ENCODE assay signal across 23 cellular contexts in the genomic region with DNA sequence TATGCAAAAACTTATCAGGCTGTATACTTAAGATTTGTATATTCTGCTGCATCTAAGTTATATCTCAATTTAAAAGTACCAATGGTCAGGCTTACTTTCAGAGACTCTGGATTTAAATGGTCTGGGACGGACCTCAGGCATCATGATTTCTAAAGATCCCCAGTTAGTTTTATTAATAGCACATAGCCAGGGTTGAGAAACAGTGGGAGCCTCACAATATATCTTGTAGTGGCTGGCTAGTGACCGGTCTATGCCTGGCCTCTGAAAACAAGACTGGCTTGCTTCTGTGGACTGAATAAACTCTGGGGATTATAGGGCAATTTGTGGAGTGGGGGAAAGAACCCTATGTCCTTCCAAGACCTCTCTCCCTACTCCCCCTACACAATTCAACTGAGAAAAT.
DNase-seq lines count a peak whose midpoint lies in the region; ATAC-seq, FAIRE-seq and TF ChIP-seq lines count a peak whose summit lies in the region.
"Had no signal": no experiment of that assay in that cellular context is flagged by ENCODE, and none has a peak within 500 bp of the region (broad histone marks: within the 10 kb centered on the region; RNA-seq: fewer than 3 reads in every experiment).

No MANE protein-coding gene starts in this region.

- H3K27me3 ChIP-seq in mammary epithelial cell (ENCODE audit: insufficient read depth, low read length): no peaks in the 10 kb centered on the region
- H3K27me3 ChIP-seq in breast epithelium: no peaks in the 10 kb centered on the region
- H3K27me3 ChIP-seq in H1 (replicated peaks in 1 of 4; ENCODE audit: control insufficient read depth in 3 of 4, extremely low read depth in 1 of 4, insufficient read depth in 3 of 4, low read length in 3 of 4): no peaks in the 10 kb centered on the region
- H3K27me3 ChIP-seq in osteoblast (ENCODE audit: insufficient read depth, low read length): no peaks in the 10 kb centered on the region
- H3K27me3 ChIP-seq: BE2C; BLaER1 treated with 17β-estradiol and CSF1 and Interleukin-3, amounts not matched to agents 10 nM and 100 nM had no signal

- H3K4ac ChIP-seq in H1 (replicated peaks; ENCODE audit: insufficient read length, low read depth, low read length): no peak overlapping the region

- H2BK20ac ChIP-seq in H1 (ENCODE audit: low read length): no peak overlapping the region

- H2BK120ac ChIP-seq in H1 (replicated peaks; ENCODE audit: low read depth, low read length): no peak overlapping the region

- TF ChIP-seq CTCF in mammary epithelial cell (conservative IDR thresholded peaks at IDR 0.05 in 1 of 2, IDR thresholded peaks at IDR 0.05 in 1 of 2; ENCODE audit: extremely low read depth in 1 of 2, insufficient read depth in 1 of 2, low read depth in 1 of 2, low read length in 2 of 2) (no peak), breast epithelium (IDR thresholded peaks at IDR 0.05) (no peak), H1 (IDR thresholded peaks at IDR 0.05; ENCODE audit: control extremely low read depth in 1 of 3, insufficient read depth in 1 of 3, low read depth in 1 of 3, low read length in 3 of 3) (no peak), osteoblast (IDR thresholded peaks at IDR 0.05; ENCODE audit: extremely low read depth, low read depth, low read length) (no peak)

- no peak overlapping the region for H4K5ac ChIP-seq in H1 (ENCODE audit: insufficient read length, low read depth, low read length)

- dilution Hi-C loops in mammary epithelial cell (cut with HindIII; ENCODE audit: low sequenced_read_pairs): no loop called here

- H3K79me1 ChIP-seq in H1 (ENCODE audit: low read depth, low read length): no peaks in the 10 kb centered on the region

- no peak for TF ChIP-seq EP300 in H1 (IDR thresholded peaks at IDR 0.05; ENCODE audit: borderline replicate concordance in 1 of 2, low read depth in 2 of 2, low read length in 2 of 2)

- H4K91ac ChIP-seq in H1 (replicated peaks; ENCODE audit: insufficient read length, low read length): no peak overlapping the region

- H4K20me1 ChIP-seq in mammary epithelial cell (ENCODE audit: insufficient read depth, low read length): no peaks in the 10 kb centered on the region
- no peaks in the 10 kb centered on the region for H4K20me1 ChIP-seq in H1 (replicated peaks in 1 of 2; ENCODE audit: control insufficient read depth in 1 of 2, insufficient read depth in 2 of 2, low read length in 2 of 2)
- H4K20me1 ChIP-seq in osteoblast (ENCODE audit: insufficient read depth, low read length): no peaks in the 10 kb centered on the region
- H4K20me1 ChIP-seq: BLaER1 treated with 17β-estradiol and CSF1 and Interleukin-3, amounts not matched to agents 10 nM and 100 nM had no signal

- no peak overlapping the region for H3K14ac ChIP-seq in H1 (ENCODE audit: insufficient read length)

- FAIRE-seq in H1 (lab: Jason Lieb, UNC): no peak
- FAIRE-seq: A204.1, D721Med, GM12891, GM18507 had no signal

- TF ChIP-seq POLR2A in breast epithelium (IDR thresholded peaks at IDR 0.05): no peak
- TF ChIP-seq POLR2A in H1 (IDR thresholded peaks at IDR 0.05; ENCODE audit: control extremely low read depth in 1 of 2, low read depth in 2 of 2, low read length in 2 of 2): no peak

- H3K23ac ChIP-seq in H1 (ENCODE audit: insufficient read length): no peak overlapping the region

- H3K9me3 ChIP-seq in mammary epithelial cell (replicated peaks; ENCODE audit: insufficient read depth, low read length): no peaks in the 10 kb centered on the region
- H3K9me3 ChIP-seq in breast epithelium: no peaks in the 10 kb centered on the region
- no peaks in the 10 kb centered on the region for H3K9me3 ChIP-seq in H1 (ENCODE audit: insufficient read depth in 2 of 2, low read depth in 1 of 2, low read length in 1 of 2)
- H3K9me3 ChIP-seq in osteoblast (ENCODE audit: low read depth, low read length): no peaks in the 10 kb centered on the region
- H3K9me3 ChIP-seq: BE2C; BLaER1 treated with 17β-estradiol and CSF1 and Interleukin-3, amounts not matched to agents 10 nM and 100 nM had no signal

- in situ Hi-C loops in mammary epithelial cell (cut with MboI; ENCODE audit: low sequenced_read_pairs in 2 of 2): no loop called here

- H4K8ac ChIP-seq in H1 (ENCODE audit: extremely low read depth, insufficient read depth, low read length): no peak overlapping the region

- no TSS peak for BruUV-seq in mammary epithelial cell (replicated peaks; lab: Mats Ljungman, UMichigan)

- H2BK5ac ChIP-seq in H1 (ENCODE audit: low read depth, low read length): no peak overlapping the region

- 0 out of 2 replicates have a peak overlapping the region, but pooled peaks have one; percentile 11 for H2BK15ac ChIP-seq in H1 (ENCODE audit: low read length)

- TF ChIP-seq RAD21 in H1 (IDR thresholded peaks at IDR 0.05 in 1 of 2, conservative IDR thresholded peaks at IDR 0.05 in 1 of 2; ENCODE audit: low read depth in 2 of 2, low read length in 2 of 2): no peak

- CTCF ChIA-PET in mammary epithelial cell (lab: Charles Lee; ENCODE audit: low non-redundant PET): no interaction called here
- CTCF ChIA-PET in H1 (lab: Charles Lee; ENCODE audit: partially characterized antibody): interaction anchor here (1.2 kb wide), 1 partner anchor 10 kb away, joined by 3 read pairs; no protein-coding TSS in a partner anchor

- no peak overlapping the region for H3K27ac ChIP-seq in mammary epithelial cell (ENCODE audit: insufficient read depth, low read depth, low read length)
- no peak overlapping the region for H3K27ac ChIP-seq in breast epithelium
- H3K27ac ChIP-seq in H1 (ENCODE audit: low read depth, low read length): no peak overlapping the region
- no peak overlapping the region for H3K27ac ChIP-seq in osteoblast (ENCODE audit: low read depth, low read length)
- H3K27ac ChIP-seq: 22Rv1; BLaER1 treated with 17β-estradiol and CSF1 and Interleukin-3, amounts not matched to agents 10 nM and 100 nM had no signal

- H3K23me2 ChIP-seq in H1 (ENCODE audit: low read depth, low read length): no peaks in the 10 kb centered on the region; the same call in 1 of the 2 replicates

- H3K9ac ChIP-seq in mammary epithelial cell (ENCODE audit: insufficient read depth, low read length) (no peak overlapping the region), H1 (replicated peaks in 1 of 4; ENCODE audit: extremely low read depth in 1 of 4, low read depth in 3 of 4, low read length in 3 of 4) (no peak overlapping the region)
- H3K9ac ChIP-seq: BLaER1 treated with 17β-estradiol and CSF1 and Interleukin-3, amounts not matched to agents 10 nM and 100 nM had no signal

- H3K4me2 ChIP-seq in mammary epithelial cell (ENCODE audit: insufficient read depth, low read depth, low read length) (no peak overlapping the region), H1 (ENCODE audit: insufficient read depth in 1 of 2, low read depth in 2 of 2, low read length in 2 of 2) (no peak overlapping the region), osteoblast (ENCODE audit: insufficient read depth, low read length) (no peak overlapping the region)

- H3K4me1 ChIP-seq in mammary epithelial cell (ENCODE audit: insufficient read depth, low read length): peaks cover 9% of the 10 kb centered on the region
- no peaks in the 10 kb centered on the region for H3K4me1 ChIP-seq in breast epithelium
- H3K4me1 ChIP-seq in H1 (replicated peaks in 1 of 4; ENCODE audit: control insufficient read depth in 3 of 4, insufficient read depth in 4 of 4, low read length in 3 of 4): peaks cover 0 to 15% (median 9%) of the 10 kb centered on the region in 4 experiments; a peak in 5 of 7 replicates
- peaks cover 7% of the 10 kb centered on the region for H3K4me1 ChIP-seq in osteoblast (ENCODE audit: insufficient read depth, low read length)
- H3K4me1 ChIP-seq: BE2C had no signal

- ATAC-seq in GM18909 (IDR thresholded peaks at IDR 0.05; ENCODE audit: poor library complexity, unreplicated experiment): no peak
- ATAC-seq in HG03460 (IDR thresholded peaks at IDR 0.05; ENCODE audit: unreplicated experiment): no peak
- ATAC-seq: HCT116 had no signal

- H3K18ac ChIP-seq in H1 (ENCODE audit: extremely low read depth, low read length): no peak overlapping the region

- H2BK12ac ChIP-seq in H1 (ENCODE audit: low read depth, low read length): no peak overlapping the region

- no peak overlapping the region for H3K4me3 ChIP-seq in mammary epithelial cell (replicated peaks in 1 of 3; ENCODE audit: insufficient read depth in 1 of 3, low read depth in 2 of 3, low read length in 3 of 3)
- no peak overlapping the region for H3K4me3 ChIP-seq in breast epithelium
- H3K4me3 ChIP-seq in H1 (ENCODE audit: extremely low read depth in 1 of 4, insufficient read depth in 2 of 4, low read depth in 3 of 4, low read length in 4 of 4): no peak overlapping the region
- H3K4me3 ChIP-seq in osteoblast (ENCODE audit: insufficient read depth, low read length): no peak overlapping the region
- H3K4me3 ChIP-seq: BLaER1 treated with 17β-estradiol and CSF1 and Interleukin-3, amounts not matched to agents 10 nM and 100 nM had no signal

- POLR2A ChIA-PET in H1 (lab: Charles Lee; ENCODE audit: partially characterized antibody): interaction anchor here (0.6 kb wide), 1 partner anchor 232 kb away, joined by 3 read pairs; no protein-coding TSS in a partner anchor

- no peak overlapping the region for H2AK5ac ChIP-seq in H1 (ENCODE audit: low read depth, low read length)

- no peaks in the 10 kb centered on the region for H3K79me2 ChIP-seq in mammary epithelial cell (ENCODE audit: insufficient read depth, low read length)
- no peaks in the 10 kb centered on the region for H3K79me2 ChIP-seq in H1 (ENCODE audit: control insufficient read depth in 1 of 2, insufficient read depth in 2 of 2, low read length in 2 of 2)
- H3K79me2 ChIP-seq in osteoblast (ENCODE audit: insufficient read depth, low read length): no peaks in the 10 kb centered on the region

- intact Hi-C loops in mammary epithelial cell (cut with micrococcal nuclease) (no loop called here), breast epithelium (cut with DNase I; ENCODE audit: low total_unique reads) (no loop called here)

- H3K36me3 ChIP-seq in mammary epithelial cell (ENCODE audit: insufficient read depth, low read length) (no peaks in the 10 kb centered on the region), breast epithelium (no peaks in the 10 kb centered on the region), H1 (ENCODE audit: control insufficient read depth in 2 of 4, insufficient read depth in 4 of 4, low read length in 3 of 4) (no peaks in the 10 kb centered on the region), osteoblast (ENCODE audit: insufficient read depth, low read length) (no peaks in the 10 kb centered on the region)
- H3K36me3 ChIP-seq: BE2C; BLaER1 treated with 17β-estradiol and CSF1 and Interleukin-3, amounts not matched to agents 10 nM and 100 nM had no signal

- WGBS in mammary epithelial cell (ENCODE audit: low coverage, missing lambda C conversion rate): 95% methylated on average over 2 of the region's 2 CpGs
- 93% methylated on average over 2 of the region's 2 CpGs; no CpG with 5 or more reads in 1 of the 2 experiments for WGBS in H1 (ENCODE audit: extremely low coverage in 1 of 2, insufficient coverage in 1 of 2, insufficient read length in 1 of 2, insufficient replicate concordance in 2 of 2, low coverage in 1 of 2, low lambda C conversion rate in 2 of 2, missing lambda C conversion rate in 1 of 2), 2 experiments

- H3K56ac ChIP-seq in H1 (replicated peaks; ENCODE audit: insufficient read length, low read depth, low read length): no peak overlapping the region

- DNase-seq in mammary epithelial cell: no peak
- DNase-seq in breast epithelium (ENCODE audit: low spot score in 2 of 2): no peak
- no peak for DNase-seq in H1 (ENCODE audit: low read depth in 1 of 2, low spot score in 2 of 2)
- no peak for DNase-seq in osteoblast (ENCODE audit: insufficient read length, low spot score, missing footprints)
- no peak for DNase-seq in Ammon's horn (ENCODE audit: low spot score)
- DNase-seq: BE2C; CD4-positive, alpha-beta T cell; CD8-positive, alpha-beta memory T cell; DMS 273 treated with DMSO at 0.1 percent for 48 hours; DMS79; EL; GDM1; GOT3; H9 had no signal

- H2AFZ ChIP-seq in mammary epithelial cell (ENCODE audit: low read depth, low read length) (peak overlapping the region; percentile 28), H1 (ENCODE audit: low read length) (no peak overlapping the region), osteoblast (ENCODE audit: low read length) (peak overlapping the region; percentile 17)
